Comparison of ENCODE assay signal across 27 cellular contexts in genomic region chr1:184604152-184604900, GRCh38.
"Had no signal": no experiment of that assay in that cellular context is flagged by ENCODE, and none has a peak within 500 bp of the region (broad histone marks: within the 10 kb centered on the region; RNA-seq: fewer than 3 reads in every experiment).

No MANE protein-coding gene starts in this region.

- H3K27ac ChIP-seq: parathyroid adenoma, right atrium auricular region, suprapubic skin, tibial artery, upper lobe of right lung had no signal

- H3K36me3 ChIP-seq: gastrocnemius medialis, right atrium auricular region, tibial artery, upper lobe of right lung had no signal

- H3K27me3 ChIP-seq: gastrocnemius medialis, right atrium auricular region, suprapubic skin, tibial artery, upper lobe of right lung had no signal

- H3K4me3 ChIP-seq: gastrocnemius medialis, right atrium auricular region, smooth muscle cell, suprapubic skin, tibial artery, upper lobe of right lung had no signal

- DNase-seq: activated B cell treated with CpG ODN at 0.5 μM for 24 hours; activated CD4-positive, alpha-beta T cell treated with anti-CD3 and anti-CD28 coated beads for 4 hours; activated CD4-positive, alpha-beta T cell treated with anti-CD3 and anti-CD28 coated beads, Interleukin-2, amount 50 U/mL, for 48 hours; activated CD8-positive, alpha-beta memory T cell treated with anti-CD3 and anti-CD28 coated beads for 24 hours; activated gamma-delta T cell treated with Interleukin-2 at 50 U/mL for 16 hours; activated naive CD4-positive, alpha-beta T cell treated with anti-CD3 and anti-CD28 coated beads, Interleukin-2, amount 50 U/mL, for 16 hours; activated naive CD8-positive, alpha-beta T cell treated with anti-CD3 and anti-CD28 coated beads, Interleukin-2, amount 50 U/mL, for 24 hours; amygdala; endodermal cell; gastrocnemius medialis; glutamatergic neuron; islet precursor cell; left cardiac atrium; mammary epithelial cell; naive B cell; occipital lobe; stimulated activated CD4-positive, alpha-beta T cell treated with anti-CD3 and anti-CD28 coated beads, Interleukin-1b, Interleukin-23, amount 100 ng/mL, for 48 hours; stimulated activated CD4-positive, alpha-beta T cell treated with anti-CD3 and anti-CD28 coated beads, Interleukin-4, amount 100 ng/mL, for 4 hours; stimulated activated CD8-positive, alpha-beta memory T cell treated with anti-CD3 and anti-CD28 coated beads, Interleukin-4, amount 100 ng/mL, for 48 hours; T-helper 2 cell; tibial artery; upper lobe of right lung had no signal

- H3K4me1 ChIP-seq: parathyroid adenoma, tibial artery, upper lobe of right lung had no signal

- ATAC-seq: gastrocnemius medialis; left cardiac atrium; stimulated activated memory B cell treated with anti-CD40 and anti-IgM and Interleukin-4, amounts not matched to agents 10 μg/mL and 1 μg/mL and 100 μg/mL, for 72 hours; upper lobe of right lung had no signal

- H3K9me3 ChIP-seq: gastrocnemius medialis, right atrium auricular region, suprapubic skin, tibial artery, upper lobe of right lung had no signal
